Comparison of ENCODE assay signal across 29 cellular contexts in genomic region chr11:89922195-89922660, GRCh38. TPM values are rescaled to one million over a fixed set of nuclear protein-coding genes. Genes with fewer than 3 reads are reported as not detected.
"Had no signal": no experiment of that assay in that cellular context is flagged by ENCODE, and none has a peak within 500 bp of the region (broad histone marks: within the 10 kb centered on the region; RNA-seq: fewer than 3 reads in every experiment).

Gene TRIM49D1, minus strand, starts transcription at chr11:89922245. Its CDS starts 4,535 bp downstream, at chr11:89917710.

- H3K4me3 Mint-ChIP-seq: activated B cell treated with CpG ODN at 0.5 μM for 24 hours; activated CD4-positive, alpha-beta memory T cell treated with anti-CD3 and anti-CD28 coated beads, Interleukin-2, amount 10 ng/mL, durations not matched to agents 7 days and 5 days; activated CD4-positive, alpha-beta T cell treated with anti-CD3 and anti-CD28 coated beads, Interleukin-2, amount 10 ng/mL, durations not matched to agents 24 days and 14 days; activated naive CD4-positive, alpha-beta T cell treated with anti-CD3 and anti-CD28 coated beads, Interleukin-2, amount 10 ng/mL, durations not matched to agents 7 days and 5 days; activated naive CD8-positive, alpha-beta T cell treated with anti-CD3 and anti-CD28 coated beads for 36 hours; activated T-cell treated with anti-CD3 and anti-CD28 coated beads, Interleukin-2, amount 50 U/mL, for 72 hours; IgD-negative memory B cell; T-cell had no signal

- DNase-seq: activated B cell treated with CpG ODN at 0.5 μM for 24 hours; activated CD4-positive, alpha-beta memory T cell treated with anti-CD3 and anti-CD28 coated beads, Interleukin-2, amount 10 ng/mL, durations not matched to agents 7 days and 5 days; activated CD4-positive, alpha-beta T cell treated with anti-CD3 and anti-CD28 coated beads for 1 hour; activated CD8-positive, alpha-beta memory T cell treated with anti-CD3 and anti-CD28 coated beads, Interleukin-2, amount 50 U/mL, for 4 hours; activated gamma-delta T cell treated with Interleukin-2 at 50 U/mL for 16 hours; activated naive CD4-positive, alpha-beta T cell treated with anti-CD3 and anti-CD28 coated beads, Interleukin-2, amount 10 ng/mL, durations not matched to agents 7 days and 5 days; activated naive CD8-positive, alpha-beta T cell treated with anti-CD3 and anti-CD28 coated beads for 36 hours; activated T-cell treated with anti-CD3 and anti-CD28 coated beads, Interleukin-2, amount 50 U/mL, for 72 hours; central memory CD4-positive, alpha-beta T cell; KG1; MV-4-11; NCI-H1092 treated with DMSO at 0.1 percent for 48 hours; NCI-H1417 treated with DMSO at 0.1 percent for 48 hours; NCI-H1694; NCI-H2029; NCI-H345; NCI-H510A; NCI-H526 treated with DMSO at 0.1 percent for 48 hours; SHP77 treated with DMSO at 0.1 percent for 48 hours; T-cell; T-helper 2 cell; T1000 had no signal

- H3K9me3 Mint-ChIP-seq: activated B cell treated with CpG ODN at 0.5 μM for 24 hours; activated CD4-positive, alpha-beta memory T cell treated with anti-CD3 and anti-CD28 coated beads, Interleukin-2, amount 10 ng/mL, durations not matched to agents 7 days and 5 days; activated CD4-positive, alpha-beta T cell treated with anti-CD3 and anti-CD28 coated beads, Interleukin-2, amount 10 ng/mL, durations not matched to agents 24 days and 14 days; activated naive CD4-positive, alpha-beta T cell treated with anti-CD3 and anti-CD28 coated beads, Interleukin-2, amount 10 ng/mL, durations not matched to agents 7 days and 5 days; activated naive CD8-positive, alpha-beta T cell treated with anti-CD3 and anti-CD28 coated beads for 36 hours; activated T-cell treated with anti-CD3 and anti-CD28 coated beads, Interleukin-2, amount 50 U/mL, for 72 hours; activated T-helper 2 cell treated with anti-CD3 and anti-CD28 coated beads, Interferon-gamma antibody, Interleukin-2, Interleukin-4, amounts not matched to agents 10 μg/mL and 5 μg/mL and 100 μg/mL, durations not matched to agents 14 hours and 24 hours and 36 hours; T-cell had no signal

- H3K4me1 Mint-ChIP-seq: activated B cell treated with CpG ODN at 0.5 μM for 24 hours; activated CD4-positive, alpha-beta memory T cell treated with anti-CD3 and anti-CD28 coated beads, Interleukin-2, amount 10 ng/mL, durations not matched to agents 7 days and 5 days; activated CD4-positive, alpha-beta T cell treated with anti-CD3 and anti-CD28 coated beads, Interleukin-2, amount 10 ng/mL, durations not matched to agents 24 days and 14 days; activated naive CD4-positive, alpha-beta T cell treated with anti-CD3 and anti-CD28 coated beads, Interleukin-2, amount 10 ng/mL, durations not matched to agents 7 days and 5 days; activated naive CD8-positive, alpha-beta T cell treated with anti-CD3 and anti-CD28 coated beads for 36 hours; IgD-negative memory B cell; T-cell had no signal

- ATAC-seq: activated T-cell treated with anti-CD3 and anti-CD28 coated beads, Interleukin-2, amount 50 U/mL, for 72 hours; T-cell had no signal

- H3K36me3 Mint-ChIP-seq: activated naive CD4-positive, alpha-beta T cell treated with anti-CD3 and anti-CD28 coated beads, Interleukin-2, amount 10 ng/mL, durations not matched to agents 7 days and 5 days; activated naive CD8-positive, alpha-beta T cell treated with anti-CD3 and anti-CD28 coated beads for 36 hours; IgD-negative memory B cell; T-cell had no signal

- H3K27me3 Mint-ChIP-seq: activated B cell treated with CpG ODN at 0.5 μM for 24 hours; activated CD4-positive, alpha-beta memory T cell treated with anti-CD3 and anti-CD28 coated beads, Interleukin-2, amount 10 ng/mL, durations not matched to agents 7 days and 5 days; activated CD4-positive, alpha-beta T cell treated with anti-CD3 and anti-CD28 coated beads, Interleukin-2, amount 10 ng/mL, durations not matched to agents 24 days and 14 days; activated naive CD4-positive, alpha-beta T cell treated with anti-CD3 and anti-CD28 coated beads, Interleukin-2, amount 10 ng/mL, durations not matched to agents 7 days and 5 days; activated naive CD8-positive, alpha-beta T cell treated with anti-CD3 and anti-CD28 coated beads for 36 hours; IgD-negative memory B cell had no signal

- H3K27ac Mint-ChIP-seq: activated B cell treated with CpG ODN at 0.5 μM for 24 hours; activated CD4-positive, alpha-beta memory T cell treated with anti-CD3 and anti-CD28 coated beads, Interleukin-2, amount 10 ng/mL, durations not matched to agents 7 days and 5 days; activated CD4-positive, alpha-beta T cell treated with anti-CD3 and anti-CD28 coated beads, Interleukin-2, amount 10 ng/mL, durations not matched to agents 24 days and 14 days; activated naive CD4-positive, alpha-beta T cell treated with anti-CD3 and anti-CD28 coated beads, Interleukin-2, amount 10 ng/mL, durations not matched to agents 7 days and 5 days; activated naive CD8-positive, alpha-beta T cell treated with anti-CD3 and anti-CD28 coated beads for 36 hours; activated T-cell treated with anti-CD3 and anti-CD28 coated beads, Interleukin-2, amount 50 U/mL, for 72 hours; activated T-helper 2 cell treated with anti-CD3 and anti-CD28 coated beads, Interferon-gamma antibody, Interleukin-2, Interleukin-4, amounts not matched to agents 10 μg/mL and 5 μg/mL and 100 μg/mL, durations not matched to agents 14 hours and 24 hours and 36 hours; IgD-negative memory B cell; T-cell had no signal

RNA-seq across cellular contexts. Expression of gene TRIM49D1, which starts in this region (rescaled TPM):
- total RNA-seq: activated B cell treated with CpG ODN at 0.5 μM for 24 hours; activated CD4-positive, alpha-beta memory T cell treated with anti-CD3 and anti-CD28 coated beads, Interleukin-2, amount 10 ng/mL, durations not matched to agents 7 days and 5 days; activated CD4-positive, alpha-beta T cell treated with anti-CD3 and anti-CD28 coated beads, Interleukin-2, amount 10 ng/mL, durations not matched to agents 24 days and 14 days; activated naive CD8-positive, alpha-beta T cell treated with anti-CD3 and anti-CD28 coated beads for 36 hours; activated T-cell treated with anti-CD3 and anti-CD28 coated beads, Interleukin-2, amount 50 U/mL, for 72 hours; activated T-helper 2 cell treated with anti-CD3 and anti-CD28 coated beads, Interferon-gamma antibody, Interleukin-2, Interleukin-4, amounts not matched to agents 10 μg/mL and 5 μg/mL and 100 μg/mL, durations not matched to agents 14 hours and 24 hours and 36 hours; LHCN-M2; M059J; SK-MEL-5; T-cell had no signal
- polyA plus RNA-seq: adipose tissue, IgD-negative memory B cell had no signal
